ENCODE assay signal across 16 cellular contexts in genomic region chr5:37786855-37787254, GRCh38. TPM values are rescaled to one million over a fixed set of nuclear protein-coding genes. Genes with fewer than 3 reads are reported as not detected.
DNase-seq lines count a peak whose midpoint lies in the region; ATAC-seq lines count a peak whose summit lies in the region.
"Had no signal": no experiment of that assay in that cellular context is flagged by ENCODE, and none has a peak within 500 bp of the region (broad histone marks: within the 10 kb centered on the region; RNA-seq: fewer than 3 reads in every experiment).

No MANE protein-coding gene starts in this region.

- CTCF ChIA-PET in activated CD4-positive, alpha-beta T cell treated with anti-CD3 and anti-CD28 coated beads for 36 hours (lab: Charles Lee) = no interaction called here

- H3K27ac Mint-ChIP-seq in activated CD4-positive, alpha-beta T cell treated with anti-CD3 and anti-CD28 coated beads for 36 hours = no peak overlapping the region
- H3K27ac Mint-ChIP-seq: activated CD8-positive, alpha-beta T cell treated with anti-CD3 and anti-CD28 coated beads, Interleukin-2, amount 10 ng/mL, durations not matched to agents 7 days and 5 days had no signal

- no peaks in the 10 kb centered on the region for H3K36me3 ChIP-seq in SJSA1
- H3K36me3 ChIP-seq: lower lobe of right lung had no signal

- peaks cover 22% of the 10 kb centered on the region for H3K4me1 ChIP-seq in SJSA1 (replicated peaks)
- H3K4me1 ChIP-seq: lower lobe of right lung had no signal

- peaks cover 2% of the 10 kb centered on the region for H3K9me3 Mint-ChIP-seq in activated CD4-positive, alpha-beta T cell treated with anti-CD3 and anti-CD28 coated beads for 36 hours (ENCODE audit: low read depth)

- DNase-seq in SIG-M5 treated with dmso at 0.1 percent for 504 hours (lab: John Stamatoyannopoulos, UW; ENCODE audit: unreplicated experiment) (peak; percentile 26), SIG-M5 (lab: John Stamatoyannopoulos, UW) (no peak), SJSA1 (ENCODE audit: low read depth in 1 of 2, low spot score in 2 of 2) (peak in 1 of 2 experiments; percentile 48), fibroblast of gingiva (ENCODE audit: low read depth) (peak; percentile 68), stromal cell of bone marrow (ENCODE audit: low read depth) (peak; percentile 64), NK-92 (lab: John Stamatoyannopoulos, UW; ENCODE audit: unreplicated experiment) (no peak)
- DNase-seq in activated CD4-positive, alpha-beta T cell treated with anti-CD3 and anti-CD28 coated beads, Interleukin-2, amount 50 U/mL, for 4 hours = no peak
- no peak for DNase-seq in activated CD4-positive, alpha-beta T cell treated with anti-CD3 and anti-CD28 coated beads for 36 hours
- DNase-seq: activated CD8-positive, alpha-beta T cell treated with anti-CD3 and anti-CD28 coated beads, Interleukin-2, amount 10 ng/mL, durations not matched to agents 7 days and 5 days; activated naive CD4-positive, alpha-beta T cell; DMS153; H7; Karpas-422; lower lobe of right lung; T-helper 2 cell had no signal

- peak overlapping the region; percentile 43 for H3K27ac ChIP-seq in SJSA1
- H3K27ac ChIP-seq: lower lobe of right lung had no signal

- no peaks in the 10 kb centered on the region for H3K27me3 ChIP-seq in SJSA1 (replicated peaks)

- POLR2A ChIA-PET in activated CD4-positive, alpha-beta T cell treated with anti-CD3 and anti-CD28 coated beads for 36 hours (lab: Charles Lee) = no interaction called here

- H3K9me3 ChIP-seq in SJSA1 (replicated peaks) = 0 out of 2 replicates have a peak, but pooled peaks cover 4% of the 10 kb centered on the region
- H3K9me3 ChIP-seq: lower lobe of right lung had no signal

- no peak for ATAC-seq in activated CD4-positive, alpha-beta T cell treated with anti-CD3 and anti-CD28 coated beads for 36 hours
- ATAC-seq: activated CD8-positive, alpha-beta T cell treated with anti-CD3 and anti-CD28 coated beads, Interleukin-2, amount 10 ng/mL, durations not matched to agents 7 days and 5 days; lower lobe of right lung had no signal

- H3K4me1 Mint-ChIP-seq in activated CD4-positive, alpha-beta T cell treated with anti-CD3 and anti-CD28 coated beads for 36 hours = no peaks in the 10 kb centered on the region

- H3K4me3 Mint-ChIP-seq in activated CD4-positive, alpha-beta T cell treated with anti-CD3 and anti-CD28 coated beads for 36 hours = no peak overlapping the region
- H3K4me3 Mint-ChIP-seq: activated CD8-positive, alpha-beta T cell treated with anti-CD3 and anti-CD28 coated beads, Interleukin-2, amount 10 ng/mL, durations not matched to agents 7 days and 5 days had no signal

- H3K27me3 Mint-ChIP-seq in activated CD4-positive, alpha-beta T cell treated with anti-CD3 and anti-CD28 coated beads for 36 hours = peaks cover 10% of the 10 kb centered on the region

- intact Hi-C loops in activated CD4-positive, alpha-beta T cell treated with anti-CD3 and anti-CD28 coated beads for 36 hours (cut with DNase I, micrococcal nuclease) = no loop called here

- no peak overlapping the region for H3K4me3 ChIP-seq in SJSA1
- H3K4me3 ChIP-seq: lower lobe of right lung had no signal

- no peaks in the 10 kb centered on the region for H3K36me3 Mint-ChIP-seq in activated CD4-positive, alpha-beta T cell treated with anti-CD3 and anti-CD28 coated beads for 36 hours (ENCODE audit: low read depth)

RNA-seq across cellular contexts. Expression of gene GDNF, which starts 53.0 kb away (rescaled TPM):
- 2.9 and 5.8 TPM in 2 replicates for total RNA-seq in SJSA1 (2014; rRNA removed; shearing (Covaris generic))
- total RNA-seq in activated CD4-positive, alpha-beta T cell treated with anti-CD3 and anti-CD28 coated beads for 36 hours = not detected
- total RNA-seq: activated CD8-positive, alpha-beta T cell treated with anti-CD3 and anti-CD28 coated beads, Interleukin-2, amount 10 ng/mL, durations not matched to agents 7 days and 5 days; lower lobe of right lung; ureter had no signal

Comparison
In these comparisons a context has a peak if more than half of its experiments do, and no peak if none do; other contexts are left out.
1. DNase-seq: peak in SIG-M5 treated with dmso at 0.1 percent for 504 hours (single experiment), fibroblast of gingiva (single experiment) and stromal cell of bone marrow (single experiment); none in SIG-M5 (single experiment), activated CD4-positive, alpha-beta T cell treated with anti-CD3 and anti-CD28 coated beads, Interleukin-2, amount 50 U/mL, for 4 hours (0 of 2), NK-92 (single experiment) and activated CD4-positive, alpha-beta T cell treated with anti-CD3 and anti-CD28 coated beads for 36 hours (single experiment).